29 cellular contexts compared by ENCODE assay signal in genomic region chr7:111010833-111011232, GRCh38.
DNase-seq lines count a peak whose midpoint lies in the region; ATAC-seq and TF ChIP-seq lines count a peak whose summit lies in the region.
"Had no signal": no experiment of that assay in that cellular context is flagged by ENCODE, and none has a peak within 500 bp of the region (broad histone marks: within the 10 kb centered on the region; RNA-seq: fewer than 3 reads in every experiment).

No MANE protein-coding gene starts in this region.

- in situ Hi-C loops in GM13976 (cut with MboI; ENCODE audit: low sequenced_read_pairs, unreplicated experiment) = no loop called here

- intact Hi-C loops in natural killer cell (cut with micrococcal nuclease) = no loop called here

- no peaks in the 10 kb centered on the region for H3K27me3 Mint-ChIP-seq in T-helper 2 cell treated with Interferon-gamma antibody and Interleukin-4, amounts not matched to agents 5 μg/mL and 100 μg/mL, for 36 hours (ENCODE audit: low read depth)
- H3K27me3 Mint-ChIP-seq in natural killer cell treated with Interleukin-12 subunit alpha and Interleukin-12 subunit beta and Interleukin-15 and Interleukin-18, amount 100 ng/mL, for 72 hours = no peaks in the 10 kb centered on the region
- H3K27me3 Mint-ChIP-seq in natural killer cell (ENCODE audit: low read depth in 2 of 2) = no peaks in the 10 kb centered on the region
- H3K27me3 Mint-ChIP-seq in activated naive CD8-positive, alpha-beta T cell = no peaks in the 10 kb centered on the region
- H3K27me3 Mint-ChIP-seq in stimulated activated naive B cell treated with anti-CD40 and anti-IgM and Interleukin-4, amounts not matched to agents 10 μg/mL and 1 μg/mL and 100 μg/mL, for 72 hours = no peaks in the 10 kb centered on the region

- H3K36me3 ChIP-seq in thymus (ENCODE audit: control insufficient read depth, insufficient read depth) = no peaks in the 10 kb centered on the region
- H3K36me3 ChIP-seq: breast epithelium, gastrocnemius medialis, prostate gland, right lobe of liver, spleen, upper lobe of left lung had no signal

- no peak for TF ChIP-seq CTCF in natural killer cell (IDR thresholded peaks at IDR 0.05)
- no peak for TF ChIP-seq CTCF in GM13976 (IDR thresholded peaks at IDR 0.05; ENCODE audit: borderline replicate concordance, control extremely low read depth, extremely low read depth, insufficient read depth, missing control alignments)

- ATAC-seq in natural killer cell treated with Interleukin-12 subunit alpha and Interleukin-12 subunit beta and Interleukin-15 and Interleukin-18, amount 100 ng/mL, for 72 hours = peak in 1 of 2 donors; percentile 47
- ATAC-seq in natural killer cell = no peak
- no peak for ATAC-seq in stimulated activated naive B cell treated with anti-CD40 and anti-IgM and Interleukin-4, amounts not matched to agents 10 μg/mL and 1 μg/mL and 100 μg/mL, for 72 hours (replicated peaks)
- ATAC-seq: gastrocnemius medialis, right lobe of liver had no signal

- H3K4me1 ChIP-seq in thymus (ENCODE audit: control insufficient read depth, insufficient read depth, low read length) = peaks cover 24% of the 10 kb centered on the region
- H3K4me1 ChIP-seq: breast epithelium, gastrocnemius medialis, prostate gland, right lobe of liver had no signal

- peak overlapping the region; percentile 92 for H3K27ac Mint-ChIP-seq in T-helper 2 cell treated with Interferon-gamma antibody and Interleukin-4, amounts not matched to agents 5 μg/mL and 100 μg/mL, for 36 hours
- H3K27ac Mint-ChIP-seq in natural killer cell treated with Interleukin-12 subunit alpha and Interleukin-12 subunit beta and Interleukin-15 and Interleukin-18, amount 100 ng/mL, for 72 hours = peak overlapping the region; percentile 82 to 85
- no peak overlapping the region for H3K27ac Mint-ChIP-seq in natural killer cell
- no peak overlapping the region for H3K27ac Mint-ChIP-seq in activated naive CD8-positive, alpha-beta T cell
- no peak overlapping the region for H3K27ac Mint-ChIP-seq in stimulated activated naive B cell treated with anti-CD40 and anti-IgM and Interleukin-4, amounts not matched to agents 10 μg/mL and 1 μg/mL and 100 μg/mL, for 72 hours
- H3K27ac Mint-ChIP-seq: HFFc6, mesothelial cell of epicardium had no signal

- no peaks in the 10 kb centered on the region for H3K27me3 ChIP-seq in thymus (ENCODE audit: control insufficient read depth, insufficient read depth)
- H3K27me3 ChIP-seq: breast epithelium, gastrocnemius medialis, right lobe of liver, spleen, upper lobe of left lung had no signal

- no peaks in the 10 kb centered on the region for H3K9me3 ChIP-seq in thymus (ENCODE audit: control insufficient read depth)
- H3K9me3 ChIP-seq: breast epithelium, gastrocnemius medialis, prostate gland, right lobe of liver, spleen, upper lobe of left lung had no signal

- H3K4me3 Mint-ChIP-seq in T-helper 2 cell treated with Interferon-gamma antibody and Interleukin-4, amounts not matched to agents 5 μg/mL and 100 μg/mL, for 36 hours = peak overlapping the region; percentile 85
- H3K4me3 Mint-ChIP-seq in natural killer cell treated with Interleukin-12 subunit alpha and Interleukin-12 subunit beta and Interleukin-15 and Interleukin-18, amount 100 ng/mL, for 72 hours = peak overlapping the region; percentile 85
- H3K4me3 Mint-ChIP-seq in natural killer cell = no peak overlapping the region
- peak overlapping the region; percentile 42 for H3K4me3 Mint-ChIP-seq in activated naive CD8-positive, alpha-beta T cell
- H3K4me3 Mint-ChIP-seq in stimulated activated naive B cell treated with anti-CD40 and anti-IgM and Interleukin-4, amounts not matched to agents 10 μg/mL and 1 μg/mL and 100 μg/mL, for 72 hours = no peak overlapping the region
- H3K4me3 Mint-ChIP-seq: HFFc6, mesothelial cell of epicardium had no signal

- H3K4me3 ChIP-seq in thymus (ENCODE audit: low read length) = no peak overlapping the region
- H3K4me3 ChIP-seq: breast epithelium, gastrocnemius medialis, prostate gland, right lobe of liver, spleen, upper lobe of left lung had no signal

- peaks cover 55% of the 10 kb centered on the region for H3K4me1 Mint-ChIP-seq in T-helper 2 cell treated with Interferon-gamma antibody and Interleukin-4, amounts not matched to agents 5 μg/mL and 100 μg/mL, for 36 hours (ENCODE audit: low read depth)
- peaks cover 23 to 45% of the 10 kb centered on the region in 2 donors for H3K4me1 Mint-ChIP-seq in natural killer cell treated with Interleukin-12 subunit alpha and Interleukin-12 subunit beta and Interleukin-15 and Interleukin-18, amount 100 ng/mL, for 72 hours (ENCODE audit: low read depth in 2 of 2)
- peaks cover 6 to 20% of the 10 kb centered on the region in 2 donors for H3K4me1 Mint-ChIP-seq in natural killer cell
- peaks cover 60% of the 10 kb centered on the region for H3K4me1 Mint-ChIP-seq in activated naive CD8-positive, alpha-beta T cell (ENCODE audit: low read depth)
- H3K4me1 Mint-ChIP-seq in stimulated activated naive B cell treated with anti-CD40 and anti-IgM and Interleukin-4, amounts not matched to agents 10 μg/mL and 1 μg/mL and 100 μg/mL, for 72 hours = peaks cover 7 to 22% of the 10 kb centered on the region in 2 donors

- no peaks in the 10 kb centered on the region for H3K9me3 Mint-ChIP-seq in T-helper 2 cell treated with Interferon-gamma antibody and Interleukin-4, amounts not matched to agents 5 μg/mL and 100 μg/mL, for 36 hours
- H3K9me3 Mint-ChIP-seq in natural killer cell treated with Interleukin-12 subunit alpha and Interleukin-12 subunit beta and Interleukin-15 and Interleukin-18, amount 100 ng/mL, for 72 hours = no peaks in the 10 kb centered on the region
- peaks cover 0 to 2% of the 10 kb centered on the region in 2 donors for H3K9me3 Mint-ChIP-seq in natural killer cell
- no peaks in the 10 kb centered on the region for H3K9me3 Mint-ChIP-seq in activated naive CD8-positive, alpha-beta T cell (ENCODE audit: low read depth)
- H3K9me3 Mint-ChIP-seq in stimulated activated naive B cell treated with anti-CD40 and anti-IgM and Interleukin-4, amounts not matched to agents 10 μg/mL and 1 μg/mL and 100 μg/mL, for 72 hours = no peaks in the 10 kb centered on the region
- H3K9me3 Mint-ChIP-seq: HFFc6, mesothelial cell of epicardium had no signal

- no peak for DNase-seq in T-helper 2 cell treated with Interferon-gamma antibody and Interleukin-4, amounts not matched to agents 5 μg/mL and 100 μg/mL, for 36 hours (ENCODE audit: low spot score)
- no peak for DNase-seq in T-helper 2 cell
- no peak for DNase-seq in natural killer cell treated with Interleukin-12 subunit alpha and Interleukin-12 subunit beta and Interleukin-15 and Interleukin-18, amount 100 ng/mL, for 72 hours (ENCODE audit: low spot score)
- no peak for DNase-seq in natural killer cell
- DNase-seq in stimulated activated naive B cell treated with anti-CD40 and anti-IgM and Interleukin-4, amounts not matched to agents 10 μg/mL and 1 μg/mL and 100 μg/mL, for 72 hours = no peak
- no peak for DNase-seq in GM13976 (ENCODE audit: low spot score)
- DNase-seq: 8988T; activated CD4-positive, CD25-positive, alpha-beta regulatory T cell treated with anti-CD3 and anti-CD28 coated beads, Interleukin-2, amount 50 U/mL, for 72 hours; activated effector memory CD4-positive, alpha-beta T cell treated with Interleukin-2 at 50 U/mL for 16 hours; amygdala; gastrocnemius medialis; GOT3; HFFc6; Kasumi-1; kidney glomerular epithelial cell; NCI-H1436; NCI-H2081; NCI-H2227 treated with DMSO at 0.1 percent for 48 hours; NCI-H69; nucleus accumbens; right lobe of liver; spleen; upper lobe of left lung had no signal

- peak overlapping the region; percentile 44 for H3K27ac ChIP-seq in thymus (ENCODE audit: low read depth)
- H3K27ac ChIP-seq: breast epithelium, C4-2B, gastrocnemius medialis, prostate gland, right lobe of liver, spleen, upper lobe of left lung had no signal

- H3K36me3 Mint-ChIP-seq in T-helper 2 cell treated with Interferon-gamma antibody and Interleukin-4, amounts not matched to agents 5 μg/mL and 100 μg/mL, for 36 hours (ENCODE audit: low read depth) = peaks cover 1% of the 10 kb centered on the region
- H3K36me3 Mint-ChIP-seq in natural killer cell treated with Interleukin-12 subunit alpha and Interleukin-12 subunit beta and Interleukin-15 and Interleukin-18, amount 100 ng/mL, for 72 hours = no peaks in the 10 kb centered on the region
- no peaks in the 10 kb centered on the region for H3K36me3 Mint-ChIP-seq in natural killer cell
- H3K36me3 Mint-ChIP-seq in activated naive CD8-positive, alpha-beta T cell = no peaks in the 10 kb centered on the region
- H3K36me3 Mint-ChIP-seq in stimulated activated naive B cell treated with anti-CD40 and anti-IgM and Interleukin-4, amounts not matched to agents 10 μg/mL and 1 μg/mL and 100 μg/mL, for 72 hours = peaks cover 0 to 3% of the 10 kb centered on the region in 2 donors
- H3K36me3 Mint-ChIP-seq: mesothelial cell of epicardium had no signal

- WGBS in thymus = 93% methylated on average over 3 of the region's 3 CpGs

Comparison
In these comparisons a context has a peak if more than half of its experiments do, and no peak if none do; other contexts are left out.
1. H3K27ac Mint-ChIP-seq: peak in T-helper 2 cell treated with Interferon-gamma antibody and Interleukin-4, amounts not matched to agents 5 μg/mL and 100 μg/mL, for 36 hours (single experiment) and natural killer cell treated with Interleukin-12 subunit alpha and Interleukin-12 subunit beta and Interleukin-15 and Interleukin-18, amount 100 ng/mL, for 72 hours (2 of 2); none in natural killer cell (0 of 2), activated naive CD8-positive, alpha-beta T cell (single experiment) and stimulated activated naive B cell treated with anti-CD40 and anti-IgM and Interleukin-4, amounts not matched to agents 10 μg/mL and 1 μg/mL and 100 μg/mL, for 72 hours (single experiment).
2. H3K4me3 Mint-ChIP-seq: peak in T-helper 2 cell treated with Interferon-gamma antibody and Interleukin-4, amounts not matched to agents 5 μg/mL and 100 μg/mL, for 36 hours (single experiment), natural killer cell treated with Interleukin-12 subunit alpha and Interleukin-12 subunit beta and Interleukin-15 and Interleukin-18, amount 100 ng/mL, for 72 hours (single experiment) and activated naive CD8-positive, alpha-beta T cell (single experiment); none in natural killer cell (single experiment) and stimulated activated naive B cell treated with anti-CD40 and anti-IgM and Interleukin-4, amounts not matched to agents 10 μg/mL and 1 μg/mL and 100 μg/mL, for 72 hours (0 of 2).